ENCODE assay signal across 8 cellular contexts in genomic region chr2:26786207-26787023, GRCh38. TPM values are rescaled to one million over a fixed set of nuclear protein-coding genes. Genes with fewer than 3 reads are reported as not detected.
DNase-seq lines count a peak whose midpoint lies in the region; ATAC-seq and TF ChIP-seq lines count a peak whose summit lies in the region.

No MANE protein-coding gene starts in this region.

- peak overlapping the region; percentile 87 for H3K4me3 ChIP-seq in DOHH2 (ENCODE audit: low read length)
- H3K4me3 ChIP-seq in heart right ventricle: peak overlapping the region; percentile 54 to 94 (median 70)
- peak overlapping the region; percentile 59 to 90 (median 70) for H3K4me3 ChIP-seq in gastrocnemius medialis

- peak overlapping the region; percentile 83 for H3K4me2 ChIP-seq in DOHH2 (ENCODE audit: low read length)

- H3K9me2 ChIP-seq in DOHH2 (replicated peaks; ENCODE audit: control insufficient read depth, low read length): no peaks in the 10 kb centered on the region

- H3K27ac Mint-ChIP-seq in activated CD8-positive, alpha-beta T cell treated with anti-CD3 and anti-CD28 coated beads for 36 hours: peak overlapping the region; percentile 11

- no peak for TF ChIP-seq POLR2A in gastrocnemius medialis (IDR thresholded peaks at IDR 0.05)

- no peaks in the 10 kb centered on the region for H3F3A ChIP-seq in DOHH2 (ENCODE audit: control insufficient read depth, insufficient read depth)

- peaks cover 44% of the 10 kb centered on the region for H3K36me3 ChIP-seq in DOHH2 (ENCODE audit: control insufficient read depth, low read length)
- peaks cover 0 to 6% (median 0%) of the 10 kb centered on the region in 9 donors for H3K36me3 ChIP-seq in heart right ventricle
- no peaks in the 10 kb centered on the region for H3K36me3 ChIP-seq in gastrocnemius medialis

- H4K20me1 ChIP-seq in DOHH2 (ENCODE audit: control insufficient read depth, insufficient read depth, low read depth, low read length): 0 out of 2 replicates have a peak, but pooled peaks cover 3% of the 10 kb centered on the region

- peaks cover 3% of the 10 kb centered on the region; the same call in 1 of the 2 replicates for H3K9me3 ChIP-seq in DOHH2 (ENCODE audit: control insufficient read depth, insufficient read depth, low read length)
- peaks cover 0 to 9% (median 0%) of the 10 kb centered on the region in 11 donors for H3K9me3 ChIP-seq in heart right ventricle
- no peaks in the 10 kb centered on the region for H3K9me3 ChIP-seq in gastrocnemius medialis

- peaks cover 36% of the 10 kb centered on the region for H3K36me3 Mint-ChIP-seq in activated CD8-positive, alpha-beta T cell treated with anti-CD3 and anti-CD28 coated beads for 36 hours (ENCODE audit: low read depth)

- in situ Hi-C loops in gastrocnemius medialis (cut with MboI; ENCODE audit: low sequenced_read_pairs in 4 of 4): no loop called here

- intact Hi-C loops in activated CD8-positive, alpha-beta T cell treated with anti-CD3 and anti-CD28 coated beads for 36 hours (cut with micrococcal nuclease): no loop called here
- intact Hi-C loops in heart right ventricle (cut with DNase I) (loop anchor here in 1 of 10 donors (10.0 kb wide), 1 partner anchor 418 kb away; no protein-coding TSS in a partner anchor), gastrocnemius medialis (cut with DNase I; ENCODE audit: low total_unique reads) (loop anchor here (5.0 kb wide), 1 partner anchor 286 kb away; the partner anchor contains the start of gene OST4)

- peaks cover 19% of the 10 kb centered on the region for H3K27me3 Mint-ChIP-seq in activated CD8-positive, alpha-beta T cell treated with anti-CD3 and anti-CD28 coated beads for 36 hours

- DNase-seq in activated CD8-positive, alpha-beta T cell treated with anti-CD3 and anti-CD28 coated beads for 36 hours: peak; percentile 46
- DNase-seq in heart right ventricle (no peak), gastrocnemius medialis (no peak), NCI-H1092 treated with DMSO at 0.1 percent for 48 hours (lab: John Stamatoyannopoulos, UW) (no peak), GM19240 (ENCODE audit: insufficient read length, low spot score) (no peak)

- POLR2A ChIA-PET in activated CD8-positive, alpha-beta T cell treated with anti-CD3 and anti-CD28 coated beads for 36 hours (lab: Charles Lee): interaction anchor here (0.7 to 1.3 kb wide), 2 partner anchors 15 to 25 kb away, joined by 3 to 4 read pairs; no protein-coding TSS in a partner anchor

- 4% methylated on average over 52 to 55 of the region's 55 CpGs for WGBS in heart right ventricle, 2 donors

- H3K79me2 ChIP-seq in DOHH2 (ENCODE audit: control insufficient read depth, low read length): peaks cover 55% of the 10 kb centered on the region

- CTCF ChIA-PET in activated CD8-positive, alpha-beta T cell treated with anti-CD3 and anti-CD28 coated beads for 36 hours (lab: Charles Lee): interaction anchor here (1.3 kb wide), 1 partner anchor 14 kb away, joined by 4 read pairs; no protein-coding TSS in a partner anchor

- H3K4me1 ChIP-seq in DOHH2 (ENCODE audit: control insufficient read depth, low read length): peaks cover 25% of the 10 kb centered on the region
- H3K4me1 ChIP-seq in heart right ventricle: peaks cover 0 to 18% (median 12%) of the 10 kb centered on the region in 9 donors
- peaks cover 7 to 13% of the 10 kb centered on the region in 2 donors for H3K4me1 ChIP-seq in gastrocnemius medialis

- peaks cover 12% of the 10 kb centered on the region for H3K4me1 Mint-ChIP-seq in activated CD8-positive, alpha-beta T cell treated with anti-CD3 and anti-CD28 coated beads for 36 hours (ENCODE audit: low read depth)

- no peaks in the 10 kb centered on the region for H3K27me3 ChIP-seq in DOHH2 (ENCODE audit: control insufficient read depth, low read length)
- peaks cover 0 to 6% (median 0%) of the 10 kb centered on the region in 7 donors for H3K27me3 ChIP-seq in heart right ventricle
- peaks cover 0 to 10% (median 0%) of the 10 kb centered on the region in 3 donors for H3K27me3 ChIP-seq in gastrocnemius medialis

- H3K9me3 Mint-ChIP-seq in activated CD8-positive, alpha-beta T cell treated with anti-CD3 and anti-CD28 coated beads for 36 hours: peaks cover 3% of the 10 kb centered on the region

- TF ChIP-seq CTCF in DOHH2 (IDR thresholded peaks at IDR 0.05; ENCODE audit: low read depth, low read length, poor library complexity, severe bottlenecking): no peak
- TF ChIP-seq CTCF in activated CD8-positive, alpha-beta T cell treated with anti-CD3 and anti-CD28 coated beads for 36 hours (IDR thresholded peaks at IDR 0.05): no peak
- no peak for TF ChIP-seq CTCF in heart right ventricle (IDR thresholded peaks at IDR 0.05)
- no peak for TF ChIP-seq CTCF in gastrocnemius medialis (IDR thresholded peaks at IDR 0.05 in 4 of 5, conservative IDR thresholded peaks at IDR 0.05 in 1 of 5)

- H3K4me3 Mint-ChIP-seq in activated CD8-positive, alpha-beta T cell treated with anti-CD3 and anti-CD28 coated beads for 36 hours: peak overlapping the region; percentile 84

- ATAC-seq in GM19455 (IDR thresholded peaks at IDR 0.05; ENCODE audit: unreplicated experiment): peak; percentile 24
- peak; percentile 6 for ATAC-seq in HG03565 (IDR thresholded peaks at IDR 0.05; ENCODE audit: unreplicated experiment)
- ATAC-seq in activated CD8-positive, alpha-beta T cell treated with anti-CD3 and anti-CD28 coated beads for 36 hours: no peak
- peak in 3 of 8 donors; percentile 1 to 34 (median 14) for ATAC-seq in heart right ventricle
- no peak for ATAC-seq in gastrocnemius medialis

- peak overlapping the region; percentile 69 for H3K27ac ChIP-seq in DOHH2 (ENCODE audit: low read depth, low read length)
- peak overlapping the region in 1 of 10 donors; percentile 77 for H3K27ac ChIP-seq in heart right ventricle
- H3K27ac ChIP-seq in gastrocnemius medialis: peak overlapping the region in 1 of 4 donors; percentile 6

RNA-seq across cellular contexts. Expression of gene CENPA, which starts 0.6 kb away (rescaled TPM):
- 10 to 100 TPM; 32.5 to 33.6 TPM for total RNA-seq in activated CD8-positive, alpha-beta T cell treated with anti-CD3 and anti-CD28 coated beads for 36 hours
- 10 to 100 TPM in 3 of 10 donors, 1 to 10 TPM in 4, under 1 TPM in 1, not detected in 2; 0.30 to 33.1 (median 6.1) TPM for total RNA-seq in heart right ventricle
- 1 to 10 TPM in 1 of 2 donors, under 1 TPM in 1; 0.25 to 1.5 TPM for polyA plus RNA-seq in heart right ventricle
- under 1 TPM in 1 of 4 donors, not detected in 3; 0.22 TPM for total RNA-seq in gastrocnemius medialis

RNA-seq across cellular contexts. Expression of gene SLC35F6, which starts 22.3 kb away (rescaled TPM):
- 1 to 10 TPM; 4.2 to 4.6 TPM for total RNA-seq in activated CD8-positive, alpha-beta T cell treated with anti-CD3 and anti-CD28 coated beads for 36 hours
- 10 to 100 TPM; 17.1 to 36.2 (median 23.0) TPM for total RNA-seq in heart right ventricle
- polyA plus RNA-seq in heart right ventricle: 10 to 100 TPM; 13.2 to 17.2 TPM
- total RNA-seq in gastrocnemius medialis: 10 to 100 TPM; 37.8 to 54.5 (median 45.9) TPM

Comparison
In these comparisons a context has a peak if more than half of its experiments do, and no peak if none do; other contexts are left out.
1. ATAC-seq: peak in GM19455 (single experiment) and HG03565 (single experiment); none in activated CD8-positive, alpha-beta T cell treated with anti-CD3 and anti-CD28 coated beads for 36 hours (single experiment) and gastrocnemius medialis (0 of 2).
2. Peak in every context shown above with its lines, with median percentiles within 50 percentile points of each other: H3K4me3 ChIP-seq.